ENCODE assay signal across 8 cellular contexts in the genomic region with DNA sequence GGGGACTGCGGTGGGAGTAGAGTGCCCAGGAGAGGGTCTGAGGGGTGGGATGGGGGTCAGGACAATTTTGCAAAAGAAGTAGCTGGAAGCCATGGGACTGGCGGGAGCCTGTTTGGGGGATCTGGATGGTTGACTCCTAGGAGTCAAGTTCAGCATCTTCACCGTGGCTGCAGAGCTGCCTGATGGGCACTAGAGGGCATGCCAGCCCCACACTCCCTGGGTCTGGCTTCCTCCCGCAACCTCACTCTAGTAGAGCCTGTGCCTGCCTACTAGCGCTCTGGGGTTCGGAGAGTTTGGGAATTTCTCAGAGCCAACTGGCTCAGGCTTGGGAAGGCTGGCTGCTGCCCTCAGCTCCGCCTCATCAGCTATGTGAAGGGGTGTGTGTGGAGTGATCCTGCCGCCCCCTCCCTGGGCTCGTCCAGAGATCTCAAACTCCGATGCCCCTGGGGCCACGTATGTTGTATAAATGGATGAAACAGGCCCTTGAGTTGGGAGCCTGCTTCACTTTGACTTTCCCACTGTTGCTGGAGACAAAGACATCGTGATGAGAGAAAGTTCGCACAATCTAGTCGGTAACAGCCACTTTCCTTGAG. TPM values are rescaled to one million over a fixed set of nuclear protein-coding genes. Genes with fewer than 3 reads are reported as not detected.
DNase-seq lines count a peak whose midpoint lies in the region; ATAC-seq lines count a peak whose summit lies in the region.

No MANE protein-coding gene starts in this region.

- H3K9me3 Mint-ChIP-seq in central memory CD8-positive, alpha-beta T cell, result no peaks in the 10 kb centered on the region

- DNase-seq in ELR (ENCODE audit: low read depth) (peak; percentile 77), NCI-H2107 treated with DMSO at 0.1 percent for 48 hours (lab: John Stamatoyannopoulos, UW; ENCODE audit: unreplicated experiment) (peak; percentile 13), left colon (peak; percentile 61 to 72)
- peak; percentile 43 to 45 for DNase-seq in central memory CD8-positive, alpha-beta T cell (ENCODE audit: low spot score in 2 of 2)
- peak; percentile 55 to 66 for DNase-seq in stimulated activated CD4-positive, alpha-beta T cell treated with anti-CD3 and anti-CD28 coated beads, Interleukin-4, amount 100 ng/mL, for 4 hours

- ATAC-seq in HG02610 (IDR thresholded peaks at IDR 0.05; ENCODE audit: unreplicated experiment), result peak; percentile 54
- ATAC-seq in activated CD4-positive, CD25-positive, alpha-beta regulatory T cell treated with anti-CD3 and anti-CD28 coated beads, Interleukin-2, amount 50 U/mL, for 24 hours, result peak; percentile 33 to 41
- peak; percentile 57 for ATAC-seq in central memory CD8-positive, alpha-beta T cell (replicated peaks; ENCODE audit: extremely low read depth, poor library complexity, severe bottlenecking)
- ATAC-seq in left colon, result peak; percentile 79
- no peak for ATAC-seq in GM19035 (IDR thresholded peaks at IDR 0.05; ENCODE audit: unreplicated experiment)

- intact Hi-C loops in left colon (cut with DNase I, micrococcal nuclease), result no loop called here

- H3K4me1 Mint-ChIP-seq in central memory CD8-positive, alpha-beta T cell, result peaks cover 28% of the 10 kb centered on the region

- H3K4me3 Mint-ChIP-seq in central memory CD8-positive, alpha-beta T cell, result peak overlapping the region; percentile 73

- no peaks in the 10 kb centered on the region for H3K27me3 Mint-ChIP-seq in central memory CD8-positive, alpha-beta T cell

- H3K36me3 Mint-ChIP-seq in central memory CD8-positive, alpha-beta T cell (ENCODE audit: insufficient read depth), result peaks cover 10% of the 10 kb centered on the region

- peak overlapping the region; percentile 17 for H3K27ac Mint-ChIP-seq in central memory CD8-positive, alpha-beta T cell (ENCODE audit: low read depth)

RNA-seq across cellular contexts. Expression of gene TSPAN17, which starts 10.8 kb away (rescaled TPM):
- 10 to 100 TPM; 34.8 to 37.2 TPM for total RNA-seq in left colon

RNA-seq across cellular contexts. Expression of gene EIF4E1B, which starts 27.6 kb away (rescaled TPM):
- not detected for total RNA-seq in left colon

RNA-seq across cellular contexts. Expression of gene SNCB, which starts 27.8 kb away (rescaled TPM):
- total RNA-seq in left colon, result not detected

RNA-seq across cellular contexts. Expression of gene GPRIN1, which starts 48.1 kb away (rescaled TPM):
- total RNA-seq in left colon, result 1 to 10 TPM; 1.7 to 1.9 TPM

Comparison
In these comparisons a context has a peak if more than half of its experiments do, and no peak if none do; other contexts are left out.
1. DNase-seq: peak in every context shown above with its lines; median percentile 77 in ELR; 66 in left colon; 60 in stimulated activated CD4-positive, alpha-beta T cell treated with anti-CD3 and anti-CD28 coated beads, Interleukin-4, amount 100 ng/mL, for 4 hours; 44 in central memory CD8-positive, alpha-beta T cell; 13 in NCI-H2107 treated with DMSO at 0.1 percent for 48 hours.